ENCODE assay signal across 3 cellular contexts in the genomic region with DNA sequence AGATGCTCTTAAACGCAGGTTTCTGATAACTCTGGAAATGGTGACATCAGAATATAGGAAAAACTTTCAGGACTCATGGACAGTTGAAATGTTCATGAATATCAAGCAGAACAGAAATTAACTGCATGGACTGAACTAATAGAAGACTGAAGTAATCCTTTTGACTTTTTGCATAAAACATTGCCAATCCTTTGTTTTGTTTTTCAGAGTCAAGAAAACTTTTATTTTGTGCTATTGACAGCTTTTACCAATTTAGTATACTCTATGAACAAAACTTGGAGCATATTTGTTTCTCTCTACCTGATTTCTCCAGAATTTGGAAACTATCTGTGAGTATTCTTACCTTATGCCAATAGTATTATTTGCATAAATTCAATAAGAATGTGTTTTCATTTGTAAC.
"Had no signal": no experiment of that assay in that cellular context is flagged by ENCODE, and none has a peak within 500 bp of the region (broad histone marks: within the 10 kb centered on the region; RNA-seq: fewer than 3 reads in every experiment).

No MANE protein-coding gene starts in this region.

- DNase-seq: GDM1, GF-D8 had no signal

- H3K4me3 ChIP-seq: GM12878 had no signal
